In the genomic region with DNA sequence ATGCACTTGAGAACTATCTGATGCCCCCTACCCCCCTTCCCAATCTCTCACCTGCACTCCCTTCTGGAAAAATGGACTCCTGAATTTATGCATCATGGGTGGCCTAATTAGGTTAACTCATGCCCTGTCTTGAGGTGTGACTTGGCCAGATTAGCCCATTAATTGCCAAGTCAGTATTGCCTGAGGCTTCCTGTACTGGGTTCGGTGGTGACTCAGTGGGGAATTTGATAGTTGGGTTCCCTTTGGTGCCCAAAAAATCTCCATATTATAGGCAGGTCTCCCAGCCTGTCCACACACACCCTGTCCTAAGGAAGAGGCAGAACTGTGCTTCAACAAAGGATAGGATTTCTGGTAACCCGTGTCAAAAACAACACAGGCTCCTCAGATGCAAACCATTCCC, we compare ENCODE assay signal across 16 cellular contexts.
DNase-seq lines count a peak whose midpoint lies in the region; ATAC-seq and TF ChIP-seq lines count a peak whose summit lies in the region.
"Had no signal": no experiment of that assay in that cellular context is flagged by ENCODE, and none has a peak within 500 bp of the region (broad histone marks: within the 10 kb centered on the region; RNA-seq: fewer than 3 reads in every experiment).

No MANE protein-coding gene starts in this region.

- peaks cover 68 to 92% (median 85%) of the 10 kb centered on the region in 3 donors for H3K4me1 Mint-ChIP-seq in CD8-positive, alpha-beta memory T cell
- peaks cover 88% of the 10 kb centered on the region for H3K4me1 Mint-ChIP-seq in dendritic cell treated with granulocyte-macrophage colony-stimulating factor and Interleukin-4, amounts not matched to agents 40 ng/mL and 50 ng/mL, for 4 days (ENCODE audit: low read depth)
- H3K4me1 Mint-ChIP-seq in osteocyte (ENCODE audit: unreplicated experiment): peaks cover 41% of the 10 kb centered on the region

- no peaks in the 10 kb centered on the region for H3K27me3 Mint-ChIP-seq in CD8-positive, alpha-beta memory T cell
- H3K27me3 Mint-ChIP-seq in dendritic cell treated with granulocyte-macrophage colony-stimulating factor and Interleukin-4, amounts not matched to agents 40 ng/mL and 50 ng/mL, for 4 days: no peaks in the 10 kb centered on the region
- H3K27me3 Mint-ChIP-seq in osteocyte (ENCODE audit: unreplicated experiment): no peaks in the 10 kb centered on the region

- H3K9me3 Mint-ChIP-seq in CD8-positive, alpha-beta memory T cell: no peaks in the 10 kb centered on the region
- H3K9me3 Mint-ChIP-seq in dendritic cell treated with granulocyte-macrophage colony-stimulating factor and Interleukin-4, amounts not matched to agents 40 ng/mL and 50 ng/mL, for 4 days: no peaks in the 10 kb centered on the region
- H3K9me3 Mint-ChIP-seq in osteocyte (ENCODE audit: unreplicated experiment): no peaks in the 10 kb centered on the region

- H3K27ac ChIP-seq in CD8-positive, alpha-beta memory T cell (ENCODE audit: low read depth, low read length): no peak overlapping the region
- H3K27ac ChIP-seq in coronary artery: no peak overlapping the region
- H3K27ac ChIP-seq in aorta (ENCODE audit: low read depth in 1 of 2, low read length in 2 of 2): no peak overlapping the region
- H3K27ac ChIP-seq: C4-2B, cardiac muscle cell had no signal

- no peak for TF ChIP-seq CTCF in coronary artery (IDR thresholded peaks at IDR 0.05)
- no peak for TF ChIP-seq CTCF in osteocyte (IDR thresholded peaks at IDR 0.05)

- H3K4me3 Mint-ChIP-seq in CD8-positive, alpha-beta memory T cell: no peak overlapping the region
- no peak overlapping the region for H3K4me3 Mint-ChIP-seq in dendritic cell treated with granulocyte-macrophage colony-stimulating factor and Interleukin-4, amounts not matched to agents 40 ng/mL and 50 ng/mL, for 4 days
- no peak overlapping the region for H3K4me3 Mint-ChIP-seq in osteocyte (ENCODE audit: unreplicated experiment)
- H3K4me3 Mint-ChIP-seq: endodermal cell had no signal

- intact Hi-C loops in dendritic cell treated with granulocyte-macrophage colony-stimulating factor and Interleukin-4, amounts not matched to agents 40 ng/mL and 50 ng/mL, for 4 days (cut with micrococcal nuclease): loop anchor here (5.0 kb wide), 1 partner anchor 39 kb away; no protein-coding TSS in a partner anchor
- intact Hi-C loops in aorta (cut with DNase I): no loop called here

- H3K27ac Mint-ChIP-seq in CD8-positive, alpha-beta memory T cell: peak overlapping the region in 7 of 8 donors; percentile 41 to 93 (median 70)
- peak overlapping the region; percentile 94 for H3K27ac Mint-ChIP-seq in dendritic cell treated with granulocyte-macrophage colony-stimulating factor and Interleukin-4, amounts not matched to agents 40 ng/mL and 50 ng/mL, for 4 days
- H3K27ac Mint-ChIP-seq in osteocyte (ENCODE audit: unreplicated experiment): no peak overlapping the region
- H3K27ac Mint-ChIP-seq: endodermal cell had no signal

- H3K27me3 ChIP-seq in CD8-positive, alpha-beta memory T cell (ENCODE audit: insufficient read depth, low read length, poor library complexity, severe bottlenecking): no peaks in the 10 kb centered on the region
- H3K27me3 ChIP-seq in aorta (ENCODE audit: control insufficient read depth in 1 of 2, insufficient read depth in 2 of 2, low read length in 1 of 2): no peaks in the 10 kb centered on the region
- H3K27me3 ChIP-seq: cardiac muscle cell had no signal

- H3K4me3 ChIP-seq in CD8-positive, alpha-beta memory T cell (ENCODE audit: low read length): no peak overlapping the region
- H3K4me3 ChIP-seq in coronary artery (no peak overlapping the region), aorta (ENCODE audit: low read length in 2 of 2) (no peak overlapping the region)
- H3K4me3 ChIP-seq: cardiac muscle cell had no signal

- no peak for ATAC-seq in aorta (ENCODE audit: low FRiP score)

- POLR2A ChIA-PET in CD8-positive, alpha-beta memory T cell (lab: Charles Lee): no interaction called here

- CTCF ChIA-PET in CD8-positive, alpha-beta memory T cell (lab: Charles Lee): no interaction called here

- WGBS in aorta, 2 donors: 93 to 96% methylated on average over 2 of the region's 2 CpGs

- no peak for DNase-seq in CD8-positive, alpha-beta memory T cell
- DNase-seq in NCI-H226 (peak; percentile 67), renal cortical epithelial cell (ENCODE audit: low read depth) (peak; percentile 81), coronary artery (ENCODE audit: low spot score) (no peak), mucosa of gallbladder (ENCODE audit: low spot score) (no peak), aorta (no peak), osteocyte (ENCODE audit: extremely low spot score, unreplicated experiment) (no peak)
- DNase-seq: activated naive CD4-positive, alpha-beta T cell; endodermal cell; GF-D8; NCI-H1694; SHP77; stimulated activated CD4-positive, alpha-beta T cell treated with anti-CD3 and anti-CD28 coated beads, Interleukin-1b, Interleukin-23, amount 100 ng/mL, for 48 hours had no signal

- peaks cover 0 to 42% (median 6%) of the 10 kb centered on the region in 3 donors for H3K36me3 Mint-ChIP-seq in CD8-positive, alpha-beta memory T cell
- H3K36me3 Mint-ChIP-seq in dendritic cell treated with granulocyte-macrophage colony-stimulating factor and Interleukin-4, amounts not matched to agents 40 ng/mL and 50 ng/mL, for 4 days (ENCODE audit: low read depth): peaks cover 66% of the 10 kb centered on the region
- H3K36me3 Mint-ChIP-seq in osteocyte (ENCODE audit: unreplicated experiment): no peaks in the 10 kb centered on the region

- H3K9me3 ChIP-seq in CD8-positive, alpha-beta memory T cell (ENCODE audit: low read length): no peaks in the 10 kb centered on the region
- H3K9me3 ChIP-seq in aorta (ENCODE audit: control insufficient read depth, low read length): no peaks in the 10 kb centered on the region

- peaks cover 31% of the 10 kb centered on the region for H3K4me1 ChIP-seq in CD8-positive, alpha-beta memory T cell (ENCODE audit: insufficient read depth, low read length)
- H3K4me1 ChIP-seq in aorta (ENCODE audit: control insufficient read depth in 1 of 2, insufficient read depth in 2 of 2, low read length in 2 of 2): peaks cover 0 to 4% of the 10 kb centered on the region in 2 donors

- no peaks in the 10 kb centered on the region for H3K36me3 ChIP-seq in CD8-positive, alpha-beta memory T cell (ENCODE audit: insufficient read depth, low read length)
- no peaks in the 10 kb centered on the region for H3K36me3 ChIP-seq in aorta (ENCODE audit: control insufficient read depth in 1 of 2, insufficient read depth in 2 of 2, low read length in 1 of 2)
- H3K36me3 ChIP-seq: cardiac muscle cell had no signal

Comparison
In these comparisons a context has a peak if more than half of its experiments do, and no peak if none do; other contexts are left out.
1. DNase-seq: peak in NCI-H226 (single experiment) and renal cortical epithelial cell (single experiment); none in CD8-positive, alpha-beta memory T cell (0 of 5), coronary artery (single experiment), mucosa of gallbladder (single experiment), aorta (0 of 2) and osteocyte (single experiment).